Comparison of ENCODE assay signal across 1 cellular context in the genomic region with DNA sequence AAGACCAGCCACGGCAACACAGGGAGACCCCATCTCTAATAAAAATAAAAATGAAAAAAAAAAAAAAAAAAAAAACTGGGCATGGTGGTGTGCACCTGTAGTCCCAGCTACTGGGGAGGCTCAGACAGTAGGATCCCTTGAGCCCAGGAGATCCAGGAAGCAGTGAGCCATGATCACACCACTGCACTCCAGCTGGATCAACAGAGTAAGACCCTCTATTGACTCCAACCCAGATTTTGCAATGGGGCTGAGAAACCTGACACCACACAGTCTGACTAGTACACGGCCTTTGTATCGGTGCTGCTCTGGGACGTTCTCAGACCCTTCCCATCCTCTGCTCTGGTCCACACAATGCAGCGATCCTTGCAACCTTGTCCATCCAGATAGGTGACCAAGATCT.
TF ChIP-seq lines count a peak whose summit lies in the region.

No MANE protein-coding gene starts in this region.

TF ChIP-seq in IMR-90, 13 proteins besides CTCF, POLR2A, EP300 and RAD21:
- TF ChIP-seq SMC3 (IDR thresholded peaks at IDR 0.05; ENCODE audit: low read depth, low read length): no peak
- no peak for TF ChIP-seq NFE2L2 (IDR thresholded peaks at IDR 0.05; ENCODE audit: low read depth, low read length)
- no peak for TF ChIP-seq MAFK (IDR thresholded peaks at IDR 0.05; ENCODE audit: low read depth, low read length)
- TF ChIP-seq, protein P1, sequence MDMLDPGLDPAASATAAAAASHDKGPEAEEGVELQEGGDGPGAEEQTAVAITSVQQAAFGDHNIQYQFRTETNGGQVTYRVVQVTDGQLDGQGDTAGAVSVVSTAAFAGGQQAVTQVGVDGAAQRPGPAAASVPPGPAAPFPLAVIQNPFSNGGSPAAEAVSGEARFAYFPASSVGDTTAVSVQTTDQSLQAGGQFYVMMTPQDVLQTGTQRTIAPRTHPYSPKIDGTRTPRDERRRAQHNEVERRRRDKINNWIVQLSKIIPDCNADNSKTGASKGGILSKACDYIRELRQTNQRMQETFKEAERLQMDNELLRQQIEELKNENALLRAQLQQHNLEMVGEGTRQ (IDR thresholded peaks at IDR 0.05; ENCODE audit: low read depth, low read length): no peak
- TF ChIP-seq, protein P2, sequence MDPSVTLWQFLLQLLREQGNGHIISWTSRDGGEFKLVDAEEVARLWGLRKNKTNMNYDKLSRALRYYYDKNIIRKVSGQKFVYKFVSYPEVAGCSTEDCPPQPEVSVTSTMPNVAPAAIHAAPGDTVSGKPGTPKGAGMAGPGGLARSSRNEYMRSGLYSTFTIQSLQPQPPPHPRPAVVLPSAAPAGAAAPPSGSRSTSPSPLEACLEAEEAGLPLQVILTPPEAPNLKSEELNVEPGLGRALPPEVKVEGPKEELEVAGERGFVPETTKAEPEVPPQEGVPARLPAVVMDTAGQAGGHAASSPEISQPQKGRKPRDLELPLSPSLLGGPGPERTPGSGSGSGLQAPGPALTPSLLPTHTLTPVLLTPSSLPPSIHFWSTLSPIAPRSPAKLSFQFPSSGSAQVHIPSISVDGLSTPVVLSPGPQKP (IDR thresholded peaks at IDR 0.05; ENCODE audit: borderline replicate concordance, low read depth, low read length): no peak
- no peak for TF ChIP-seq RCOR1 (IDR thresholded peaks at IDR 0.05; ENCODE audit: insufficient replicate concordance, low read length)
- no peak for TF ChIP-seq MXI1 (IDR thresholded peaks at IDR 0.05; ENCODE audit: borderline replicate concordance, low read depth, low read length)
- TF ChIP-seq CEBPB (IDR thresholded peaks at IDR 0.05; ENCODE audit: low read depth, low read length): no peak
- TF ChIP-seq MAZ (IDR thresholded peaks at IDR 0.05; ENCODE audit: borderline replicate concordance, low read depth, low read length): no peak
- TF ChIP-seq CHD1 (IDR thresholded peaks at IDR 0.05; ENCODE audit: low read depth, low read length): no peak
- no peak for TF ChIP-seq FOS (IDR thresholded peaks at IDR 0.05; ENCODE audit: low read depth, low read length)
- TF ChIP-seq BHLHE40 (IDR thresholded peaks at IDR 0.05; ENCODE audit: low read depth, low read length): no peak
- TF ChIP-seq RFX5 (IDR thresholded peaks at IDR 0.05; ENCODE audit: low read depth, low read length): no peak
